In genomic region chr19:41883821-41884733, GRCh38 we compare ENCODE assay signal across 8 cellular contexts. TPM values are rescaled to one million over a fixed set of nuclear protein-coding genes. Genes with fewer than 3 reads are reported as not detected.
A peak's percentile ranks its signal among the peaks of the same experiment; 100 is the strongest.
DNase-seq lines count a peak whose midpoint lies in the region; ATAC-seq and TF ChIP-seq lines count a peak whose summit lies in the region.

No MANE protein-coding gene starts in this region.

- H3K4me3 ChIP-seq in kidney epithelial cell (ENCODE audit: low read depth, low read length): peak overlapping the region; percentile 67

- DNase-seq in AG20443 (ENCODE audit: low spot score) (peak; percentile 99), NCI-H345 treated with DMSO at 0.1 percent for 48 hours (lab: John Stamatoyannopoulos, UW; ENCODE audit: unreplicated experiment) (peak; percentile 78), cerebellum (ENCODE audit: low spot score) (peak; percentile 98), kidney epithelial cell (ENCODE audit: low read depth) (peak; percentile 69)
- DNase-seq in activated CD4-positive, CD25-positive, alpha-beta regulatory T cell treated with anti-CD3 and anti-CD28 coated beads, Interleukin-2, amount 50 U/mL, for 72 hours: peak; percentile 86
- peak; percentile 94 for DNase-seq in stimulated activated CD4-positive, alpha-beta T cell treated with anti-CD3 and anti-CD28 coated beads, Interleukin-15, amount 100 ng/mL, for 24 hours

- peaks cover 2% of the 10 kb centered on the region for H3K36me3 ChIP-seq in kidney epithelial cell (ENCODE audit: control insufficient read depth, insufficient read depth, low read length)

- peak; percentile 76 for ATAC-seq in GM19025 (IDR thresholded peaks at IDR 0.05; ENCODE audit: low read depth, unreplicated experiment)
- ATAC-seq in HG03280 (IDR thresholded peaks at IDR 0.05; ENCODE audit: unreplicated experiment): peak; percentile 82

- TF ChIP-seq CTCF in kidney epithelial cell (IDR thresholded peaks at IDR 0.05; ENCODE audit: insufficient read depth, low read length, poor library complexity, severe bottlenecking): peak; percentile 7

- no peaks in the 10 kb centered on the region for H3K27me3 ChIP-seq in kidney epithelial cell (ENCODE audit: control insufficient read depth, insufficient read depth, low read length)

RNA-seq across cellular contexts. Expression of gene ARHGEF1, which starts 1.1 kb away (rescaled TPM):
- 11.2 TPM for total RNA-seq in cerebellum
- total RNA-seq in kidney epithelial cell: 72.2 and 81.5 TPM in 2 replicates

RNA-seq across cellular contexts. Expression of gene CD79A, which starts 7.0 kb away (rescaled TPM):
- total RNA-seq in cerebellum (not detected), kidney epithelial cell (0.27 TPM in 1 of 2 replicates, not detected in the other)

RNA-seq across cellular contexts. Expression of gene RPS19, which starts 24.0 kb away (rescaled TPM):
- 229 TPM for total RNA-seq in cerebellum
- 1,699 and 2,835 TPM in 2 replicates for total RNA-seq in kidney epithelial cell

RNA-seq across cellular contexts. Expression of gene DMRTC2, which starts 39.2 kb away (rescaled TPM):
- total RNA-seq in cerebellum (not detected), kidney epithelial cell (not detected in 2 replicates)

RNA-seq across cellular contexts. Expression of gene LYPD4, which starts 39.6 kb away (rescaled TPM):
- total RNA-seq in cerebellum (not detected), kidney epithelial cell (not detected in 2 replicates)

Comparison
In these comparisons a context has a peak if more than half of its experiments do, and no peak if none do; other contexts are left out.
1. Peak in every context shown above with its lines: DNase-seq, ATAC-seq and H3K4me3 ChIP-seq.